ENCODE assay signal across 21 cellular contexts in the genomic region with DNA sequence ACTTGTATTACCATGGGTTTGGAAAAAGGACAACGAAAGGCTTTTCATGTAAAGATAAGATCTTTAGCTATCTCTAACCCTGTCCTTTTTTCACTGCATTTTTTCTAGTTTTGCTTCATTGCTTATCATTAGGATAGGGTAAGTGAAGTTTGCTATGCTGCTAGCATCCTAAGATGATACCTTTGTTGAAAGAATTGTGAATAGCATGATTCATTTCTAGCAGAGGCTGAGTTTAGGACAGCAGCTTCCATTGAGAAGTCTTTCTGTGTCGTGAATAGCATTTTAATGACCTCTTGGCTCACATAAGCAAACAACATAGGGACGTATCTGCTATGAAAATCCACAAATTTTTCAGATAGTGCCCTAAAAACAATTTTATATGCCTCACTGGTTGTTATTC. TPM values are rescaled to one million over a fixed set of nuclear protein-coding genes. Genes with fewer than 3 reads are reported as not detected.
A peak's percentile ranks its signal among the peaks of the same experiment; 100 is the strongest.
DNase-seq lines count a peak whose midpoint lies in the region; ATAC-seq and TF ChIP-seq lines count a peak whose summit lies in the region.
"Had no signal": no experiment of that assay in that cellular context is flagged by ENCODE, and none has a peak within 500 bp of the region (broad histone marks: within the 10 kb centered on the region; RNA-seq: fewer than 3 reads in every experiment).

No MANE protein-coding gene starts in this region.

- H3K4me2 ChIP-seq in IMR-90 (ENCODE audit: low read depth, low read length) (no peak overlapping the region), mesenchymal stem cell (ENCODE audit: low read length, poor library complexity, severe bottlenecking) (no peak overlapping the region)
- H3K4me2 ChIP-seq: GM23338 had no signal

- no peak for TF ChIP-seq RAD21 in IMR-90 (IDR thresholded peaks at IDR 0.05; ENCODE audit: low read length)

- in situ Hi-C loops in IMR-90 (cut with MboI; ENCODE audit: low sequenced_read_pairs) = no loop called here

- CTCF ChIA-PET in IMR-90 (lab: Yijun Ruan, JAX) = no interaction called here

- TF ChIP-seq POLR2A in IMR-90 (IDR thresholded peaks at IDR 0.05; ENCODE audit: low read depth, low read length) = no peak

- POLR2A ChIA-PET in IMR-90 (lab: Charles Lee; ENCODE audit: unreplicated experiment) = no interaction called here

- H4K91ac ChIP-seq in IMR-90 (ENCODE audit: insufficient read depth, low read depth, low read length) (no peak overlapping the region), mesenchymal stem cell (ENCODE audit: low read length) (no peak overlapping the region)

- no peak overlapping the region for H2BK120ac ChIP-seq in IMR-90 (ENCODE audit: low read depth, low read length)
- H2BK120ac ChIP-seq in mesenchymal stem cell (ENCODE audit: low read depth, low read length) = no peak overlapping the region

- no peak overlapping the region for H2BK5ac ChIP-seq in IMR-90 (ENCODE audit: low read depth, low read length, poor library complexity, severe bottlenecking)
- H2BK5ac ChIP-seq in mesenchymal stem cell (ENCODE audit: low read depth, low read length, poor library complexity, severe bottlenecking) = no peak overlapping the region

- H3K14ac ChIP-seq in IMR-90 (replicated peaks; ENCODE audit: low read depth, low read length) (no peak overlapping the region), mesenchymal stem cell (ENCODE audit: low read length in 2 of 2) (no peak overlapping the region)

- dilution Hi-C loops in IMR-90 (cut with HindIII; ENCODE audit: low sequenced_read_pairs, unreplicated experiment) = no loop called here

- H3K79me1 ChIP-seq in IMR-90 (ENCODE audit: low read depth in 1 of 2, low read length in 2 of 2) = peaks cover 5 to 6% of the 10 kb centered on the region in 2 experiments; a peak in 2 of 4 replicates
- peaks cover 14% of the 10 kb centered on the region for H3K79me1 ChIP-seq in mesenchymal stem cell (replicated peaks; ENCODE audit: low read length, poor library complexity, severe bottlenecking)

- no peak overlapping the region for H3K27ac ChIP-seq in IMR-90 (ENCODE audit: insufficient read depth, low read length)
- H3K27ac ChIP-seq in ectodermal cell (ENCODE audit: insufficient read depth, low read depth, low read length, poor library complexity, severe bottlenecking) = peak overlapping the region; percentile 5
- H3K27ac ChIP-seq in mesenchymal stem cell (ENCODE audit: low read length, poor library complexity, severe bottlenecking) = no peak overlapping the region

- no peak overlapping the region for H3K56ac ChIP-seq in IMR-90 (ENCODE audit: extremely low read depth, insufficient read depth, low read length)

- H4K20me1 ChIP-seq in IMR-90 (ENCODE audit: insufficient read depth, low read length) = no peaks in the 10 kb centered on the region; the same call in 1 of the 2 replicates

- no peak overlapping the region for H3K9ac ChIP-seq in IMR-90 (ENCODE audit: low read depth, low read length)
- H3K9ac ChIP-seq in mesenchymal stem cell (ENCODE audit: low read length) = no peak overlapping the region

- H2BK12ac ChIP-seq in mesenchymal stem cell (ENCODE audit: low read length in 2 of 2) = no peak overlapping the region

- no peak for TF ChIP-seq CTCF in IMR-90 (conservative IDR thresholded peaks at IDR 0.05; ENCODE audit: low read depth, low read length)

- BruUV-seq in IMR-90 (replicated peaks; lab: Mats Ljungman, UMichigan) = TSS peak; percentile 81

- H2AK5ac ChIP-seq in IMR-90 (ENCODE audit: low read depth, low read length) (no peak overlapping the region), mesenchymal stem cell (ENCODE audit: low read length, severe bottlenecking) (no peak overlapping the region)

- H3K4me3 ChIP-seq in IMR-90 (ENCODE audit: insufficient read depth, low read depth, low read length) (no peak overlapping the region), ectodermal cell (ENCODE audit: insufficient read depth, low read depth, low read length) (no peak overlapping the region), mesenchymal stem cell (ENCODE audit: insufficient read depth in 1 of 2, low read depth in 1 of 2, low read length in 2 of 2) (no peak overlapping the region)
- H3K4me3 ChIP-seq: GM23338 had no signal

- H4K8ac ChIP-seq in IMR-90 (ENCODE audit: low read depth in 2 of 2, low read length in 2 of 2) = no peak overlapping the region
- no peak overlapping the region for H4K8ac ChIP-seq in mesenchymal stem cell (ENCODE audit: low read length)

- H3K23ac ChIP-seq in IMR-90 (ENCODE audit: low read depth, low read length) (no peak overlapping the region), mesenchymal stem cell (ENCODE audit: low read length in 2 of 2) (no peak overlapping the region)

- peaks cover 9% of the 10 kb centered on the region for H3K36me3 ChIP-seq in IMR-90 (ENCODE audit: control insufficient read depth, insufficient read depth, low read length)
- peaks cover 12% of the 10 kb centered on the region for H3K36me3 ChIP-seq in ectodermal cell (ENCODE audit: control insufficient read depth, insufficient read depth, low read length)
- peaks cover 13 to 41% of the 10 kb centered on the region in 2 experiments for H3K36me3 ChIP-seq in mesenchymal stem cell (ENCODE audit: control insufficient read depth in 1 of 2, insufficient read depth in 2 of 2, low read depth in 1 of 2, low read length in 2 of 2)

- H3K18ac ChIP-seq in IMR-90 (ENCODE audit: low read depth, low read length) = no peak overlapping the region
- no peak overlapping the region for H3K18ac ChIP-seq in mesenchymal stem cell (ENCODE audit: low read depth in 1 of 2, low read length in 2 of 2)

- ATAC-seq in IMR-90 (ENCODE audit: low read depth) = no peak
- ATAC-seq: GM23338, SK-N-SH treated with all-trans-retinoic acid at 6 μM for 48 hours, T-cell had no signal

- H4K5ac ChIP-seq in IMR-90 (ENCODE audit: low read depth, low read length) = no peak overlapping the region

- intact Hi-C loops in IMR-90 (cut with micrococcal nuclease) = loop anchor here (5.0 kb wide), 1 partner anchor 99 kb away; no protein-coding TSS in a partner anchor

- H3K4me1 ChIP-seq in IMR-90 (ENCODE audit: control insufficient read depth, insufficient read depth, low read length) (no peaks in the 10 kb centered on the region), ectodermal cell (ENCODE audit: control insufficient read depth, insufficient read depth, low read length) (no peaks in the 10 kb centered on the region), mesenchymal stem cell (ENCODE audit: control insufficient read depth, insufficient read depth, low read depth, low read length) (peaks cover 2% of the 10 kb centered on the region)
- H3K4me1 ChIP-seq: BE2C had no signal

- no peak overlapping the region for H3K4ac ChIP-seq in IMR-90 (ENCODE audit: low read depth, low read length)
- no peak overlapping the region for H3K4ac ChIP-seq in mesenchymal stem cell (ENCODE audit: low read depth in 1 of 2, low read length in 2 of 2)

- H2AK9ac ChIP-seq in IMR-90 (replicated peaks; ENCODE audit: low read depth, low read length, poor library complexity) = no peak overlapping the region

- no CpG with 5 or more reads among the region's 3 CpGs for WGBS in IMR-90 (ENCODE audit: extremely low coverage in 2 of 2, insufficient read length in 1 of 2), 2 experiments
- 99% methylated on average over 3 of the region's 3 CpGs for WGBS in ectodermal cell, 2 experiments
- 92% methylated on average over 2 of the region's 3 CpGs for WGBS in mesenchymal stem cell

- H2AFZ ChIP-seq in IMR-90 (replicated peaks; ENCODE audit: low read length, poor library complexity) (no peak overlapping the region), mesenchymal stem cell (ENCODE audit: low read depth, low read length) (no peak overlapping the region)
- H2AFZ ChIP-seq: GM23338 had no signal

- H3K9me3 ChIP-seq in IMR-90 (ENCODE audit: control insufficient read depth, insufficient read depth, low read length) (no peaks in the 10 kb centered on the region), ectodermal cell (ENCODE audit: control insufficient read depth, low read length) (no peaks in the 10 kb centered on the region), mesenchymal stem cell (ENCODE audit: control insufficient read depth, low read length) (no peaks in the 10 kb centered on the region)
- H3K9me3 ChIP-seq: BE2C had no signal

- no peak overlapping the region for H2BK15ac ChIP-seq in IMR-90 (ENCODE audit: low read depth, low read length)
- H2BK15ac ChIP-seq in mesenchymal stem cell (ENCODE audit: low read depth, poor library complexity, severe bottlenecking) = no peak overlapping the region

- no peak overlapping the region for H2BK20ac ChIP-seq in IMR-90 (ENCODE audit: low read depth, low read length)

- DNase-seq in IMR-90 = no peak
- peak; percentile 66 for DNase-seq in midbrain (lab: John Stamatoyannopoulos, UW)
- no peak for DNase-seq in mesenchymal stem cell
- DNase-seq in SIG-M5 treated with dmso at 0.1 percent for 504 hours (lab: John Stamatoyannopoulos, UW; ENCODE audit: unreplicated experiment) = no peak
- DNase-seq in AG08395 (ENCODE audit: low spot score) = no peak
- DNase-seq in NCI-H1417 (lab: John Stamatoyannopoulos, UW) = no peak
- DNase-seq: BE2C; CD4-positive, alpha-beta T cell; DMS153; GDM1; KG1; MV-4-11; NCI-H2081; NCI-H510A treated with DMSO at 0.1 percent for 48 hours; NCI-H774; SHP77; T-cell had no signal

- H3K27me3 ChIP-seq in IMR-90 (ENCODE audit: control insufficient read depth, insufficient read depth, low read length) = no peaks in the 10 kb centered on the region
- no peaks in the 10 kb centered on the region for H3K27me3 ChIP-seq in ectodermal cell (ENCODE audit: control insufficient read depth, insufficient read depth, low read length, poor library complexity, severe bottlenecking)
- H3K27me3 ChIP-seq in mesenchymal stem cell (ENCODE audit: control insufficient read depth in 1 of 2, insufficient read depth in 1 of 2, low read length in 2 of 2) = no peaks in the 10 kb centered on the region
- H3K27me3 ChIP-seq: BE2C had no signal

- H3K9me1 ChIP-seq in IMR-90 (ENCODE audit: insufficient read depth, low read length) = peaks cover 7% of the 10 kb centered on the region; the same call in 1 of the 2 replicates

TF ChIP-seq in IMR-90, 13 proteins besides CTCF, POLR2A, EP300 and RAD21:
- TF ChIP-seq NFE2L2 (IDR thresholded peaks at IDR 0.05; ENCODE audit: low read depth, low read length) = no peak

RNA-seq across cellular contexts. Expression of gene GAREM2, which starts 36.5 kb away (rescaled TPM):
- 0.28 and 0.36 TPM in 2 replicates for total RNA-seq in IMR-90 (2012; rRNA removed)
- 1.7 and 1.8 TPM in 2 replicates for polyA plus RNA-seq in IMR-90 (2012; rRNA removed)
- polyA plus RNA-seq in IMR-90 (2012; cell fraction: cytosol; rRNA removed) = 1.1 and 2.3 TPM in 2 replicates
- 3.2 and 10.4 TPM in 2 replicates for polyA plus RNA-seq in IMR-90 (2012; cell fraction: nucleus; rRNA removed; ENCODE audit: low replicate concordance)
- polyA plus RNA-seq in ectodermal cell (2013, experiment 1 of 4) = 15.3 TPM
- polyA plus RNA-seq in ectodermal cell (2013, experiment 2 of 4) = 19.4 TPM
- polyA plus RNA-seq in ectodermal cell (2013, experiment 3 of 4) = 17.4 TPM
- 19.5 TPM for polyA plus RNA-seq in ectodermal cell (2013, experiment 4 of 4)
- 6.6 TPM for polyA plus RNA-seq in mesenchymal stem cell (2013, experiment 1 of 2)
- polyA plus RNA-seq in mesenchymal stem cell (2013, experiment 2 of 2) = 9.1 TPM
- total RNA-seq: OCI-LY7 had no signal
